In the genomic region with DNA sequence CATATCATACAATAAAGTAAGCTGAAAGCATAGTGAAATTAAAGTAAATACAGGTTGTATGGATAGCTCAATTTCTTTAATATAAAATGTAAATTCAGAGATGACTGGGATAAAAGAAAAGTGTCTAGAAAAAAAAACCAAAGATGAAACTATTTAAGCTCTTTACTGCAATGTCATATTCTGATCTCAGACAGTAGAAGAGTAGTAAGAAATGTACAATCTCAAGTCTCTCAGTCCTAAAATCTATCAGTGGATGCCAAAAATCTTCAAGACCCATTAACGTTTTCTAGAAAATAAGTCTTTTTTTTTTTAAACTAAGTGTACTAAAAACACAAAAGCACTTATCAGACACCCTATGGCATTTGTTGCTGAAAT, we compare ENCODE assay signal across 8 cellular contexts. TPM values are rescaled to one million over a fixed set of nuclear protein-coding genes. Genes with fewer than 3 reads are reported as not detected.
DNase-seq lines count a peak whose midpoint lies in the region; ATAC-seq and TF ChIP-seq lines count a peak whose summit lies in the region.

No MANE protein-coding gene starts in this region.

- H3K4me3 Mint-ChIP-seq in neural progenitor cell: peak overlapping the region; percentile 64

- no peaks in the 10 kb centered on the region for H3K9me3 ChIP-seq in BLaER1
- H3K9me3 ChIP-seq in neural progenitor cell (ENCODE audit: low read depth): no peaks in the 10 kb centered on the region

- H3K36me3 ChIP-seq in BLaER1: no peaks in the 10 kb centered on the region
- H3K36me3 ChIP-seq in brain microvascular endothelial cell (replicated peaks): no peaks in the 10 kb centered on the region
- no peaks in the 10 kb centered on the region for H3K36me3 ChIP-seq in neural progenitor cell

- DNase-seq in brain microvascular endothelial cell (no peak), neural progenitor cell (ENCODE audit: low spot score) (no peak), left lobe of liver (ENCODE audit: low spot score) (no peak), germinal center (ENCODE audit: low spot score) (no peak)

- H3K4me1 Mint-ChIP-seq in neural progenitor cell: peaks cover 15% of the 10 kb centered on the region

- H3K4me3 ChIP-seq in BLaER1 (peak overlapping the region; percentile 47; the same call in 1 of the 2 replicates), brain microvascular endothelial cell (ENCODE audit: low read depth, low read length) (peak overlapping the region; percentile 43), neural progenitor cell (no peak overlapping the region)

- no peak overlapping the region for H3K27ac Mint-ChIP-seq in neural progenitor cell

- H3K27ac ChIP-seq in BLaER1 (peak overlapping the region; percentile 7; the same call in 1 of the 2 replicates), brain microvascular endothelial cell (no peak overlapping the region), neural progenitor cell (no peak overlapping the region)

- H3K36me3 Mint-ChIP-seq in neural progenitor cell: no peaks in the 10 kb centered on the region

- H3K4me1 ChIP-seq in BLaER1: peaks cover 32% of the 10 kb centered on the region
- peaks cover 11% of the 10 kb centered on the region for H3K4me1 ChIP-seq in neural progenitor cell

- no peaks in the 10 kb centered on the region for H3F3A ChIP-seq in neural progenitor cell (ENCODE audit: low read depth)

- in situ Hi-C loops in brain microvascular endothelial cell (cut with HindIII; ENCODE audit: low pct_ligation_motif_present, low sequenced_read_pairs): no loop called here

- H3K4me2 ChIP-seq in BLaER1 (peak overlapping the region; percentile 69), neural progenitor cell (peak overlapping the region; percentile 60)

- no peaks in the 10 kb centered on the region for H3K27me3 ChIP-seq in BLaER1
- no peaks in the 10 kb centered on the region for H3K27me3 ChIP-seq in brain microvascular endothelial cell (replicated peaks)
- H3K27me3 ChIP-seq in neural progenitor cell: no peaks in the 10 kb centered on the region

- H3K79me2 ChIP-seq in neural progenitor cell (ENCODE audit: low read depth): no peaks in the 10 kb centered on the region

- H3K9me3 Mint-ChIP-seq in neural progenitor cell: no peaks in the 10 kb centered on the region

- TF ChIP-seq CTCF in brain microvascular endothelial cell (IDR thresholded peaks at IDR 0.05; ENCODE audit: low read depth, low read length, missing control alignments) (no peak), neural progenitor cell (IDR thresholded peaks at IDR 0.05) (no peak)

- H4K20me1 ChIP-seq in BLaER1 (no peaks in the 10 kb centered on the region), neural progenitor cell (ENCODE audit: low read depth) (no peaks in the 10 kb centered on the region)

- H3K27me3 Mint-ChIP-seq in neural progenitor cell (ENCODE audit: insufficient read depth, low read depth): no peaks in the 10 kb centered on the region

- peak overlapping the region; percentile 73 for H2AFZ ChIP-seq in neural progenitor cell (replicated peaks)

- peak; percentile 4 for ATAC-seq in HG03097 (IDR thresholded peaks at IDR 0.05; ENCODE audit: low FRiP score, unreplicated experiment)
- ATAC-seq in left lobe of liver: no peak
- no peak for ATAC-seq in GM19351 (IDR thresholded peaks at IDR 0.05; ENCODE audit: unreplicated experiment)
- no peak for ATAC-seq in GM18520 (IDR thresholded peaks at IDR 0.05; ENCODE audit: unreplicated experiment)

- H3K9ac ChIP-seq in BLaER1 (peak overlapping the region; percentile 57; the same call in 1 of the 2 replicates), neural progenitor cell (no peak overlapping the region)

RNA-seq across cellular contexts. Expression of a gene that starts 13.8 kb away (rescaled TPM):
- total RNA-seq in neural progenitor cell (ENCODE audit: low replicate concordance) (2.5 and 5.1 TPM in 2 replicates), left lobe of liver (0.13 TPM)

RNA-seq across cellular contexts. Expression of a gene that starts 35.1 kb away (rescaled TPM):
- total RNA-seq in neural progenitor cell (ENCODE audit: low replicate concordance) (47.2 and 69.0 TPM in 2 replicates), left lobe of liver (11.3 TPM)

RNA-seq across cellular contexts. Expression of a gene that starts 36.1 kb away (rescaled TPM):
- total RNA-seq in neural progenitor cell (ENCODE audit: low replicate concordance) (27.0 and 40.6 TPM in 2 replicates), left lobe of liver (29.1 TPM)
